Comparison of ENCODE assay signal across 22 cellular contexts in genomic region chr13:113764793-113765190, GRCh38. TPM values are rescaled to one million over a fixed set of nuclear protein-coding genes. Genes with fewer than 3 reads are reported as not detected.
"Had no signal": no experiment of that assay in that cellular context is flagged by ENCODE, and none has a peak within 500 bp of the region (broad histone marks: within the 10 kb centered on the region; RNA-seq: fewer than 3 reads in every experiment).

No MANE protein-coding gene starts in this region.

- H3K4me3 Mint-ChIP-seq: activated T-cell treated with anti-CD3 and anti-CD28 coated beads, Interleukin-2, amount 50 U/mL, for 72 hours; dendritic cell treated with granulocyte-macrophage colony-stimulating factor and Interleukin-4, amounts not matched to agents 40 ng/mL and 50 ng/mL, for 4 days; nephron; T-helper 1 cell treated with Interleukin-12 subunit alpha and Interleukin-12 subunit beta and Interleukin-4 antibody, amounts not matched to agents 30 μg/mL and 1 μg/mL, for 36 hours had no signal

- H3K4me3 ChIP-seq: body of pancreas, thoracic aorta, upper lobe of left lung had no signal

- H3K36me3 ChIP-seq: thoracic aorta, upper lobe of left lung had no signal

- H3K9me3 ChIP-seq: body of pancreas, thoracic aorta, upper lobe of left lung had no signal

- H3K27ac Mint-ChIP-seq: activated T-cell treated with anti-CD3 and anti-CD28 coated beads, Interleukin-2, amount 50 U/mL, for 72 hours; dendritic cell treated with granulocyte-macrophage colony-stimulating factor and Interleukin-4, amounts not matched to agents 40 ng/mL and 50 ng/mL, for 4 days; nephron; T-helper 1 cell treated with Interleukin-12 subunit alpha and Interleukin-12 subunit beta and Interleukin-4 antibody, amounts not matched to agents 30 μg/mL and 1 μg/mL, for 36 hours had no signal

- DNase-seq: activated CD4-positive, alpha-beta T cell treated with anti-CD3 and anti-CD28 coated beads for 4 hours; activated CD4-positive, alpha-beta T cell treated with anti-CD3 and anti-CD28 coated beads, Interleukin-2, amount 50 U/mL, for 48 hours; activated CD4-positive, CD25-positive, alpha-beta regulatory T cell; activated gamma-delta T cell; activated naive CD4-positive, alpha-beta T cell treated with anti-CD3 and anti-CD28 coated beads, Interleukin-2, amount 50 U/mL, for 16 hours; activated T-cell treated with anti-CD3 and anti-CD28 coated beads, Interleukin-2, amount 50 U/mL, for 72 hours; anterior cingulate cortex; body of pancreas; caudate nucleus; effector CD4-positive, alpha-beta T cell; hypothalamus; left ventricle myocardium superior; nucleus accumbens; stimulated activated CD4-positive, alpha-beta T cell treated with anti-CD3 and anti-CD28 coated beads, Interleukin-4, amount 100 ng/mL, for 24 hours; stimulated activated naive CD4-positive, alpha-beta T cell treated with Interleukin-2 at 50 U/mL for 16 hours; T1000; upper lobe of left lung had no signal

- H3K27me3 ChIP-seq: body of pancreas, upper lobe of left lung had no signal

- H3K9me3 Mint-ChIP-seq: activated T-cell treated with anti-CD3 and anti-CD28 coated beads, Interleukin-2, amount 50 U/mL, for 72 hours; dendritic cell treated with granulocyte-macrophage colony-stimulating factor and Interleukin-4, amounts not matched to agents 40 ng/mL and 50 ng/mL, for 4 days; nephron; T-helper 1 cell treated with Interleukin-12 subunit alpha and Interleukin-12 subunit beta and Interleukin-4 antibody, amounts not matched to agents 30 μg/mL and 1 μg/mL, for 36 hours had no signal

- H3K27ac ChIP-seq: body of pancreas, thoracic aorta, upper lobe of left lung had no signal

RNA-seq across cellular contexts. Expression of gene TMEM255B, which starts 5.8 kb away (rescaled TPM):
- total RNA-seq: frontal cortex had no signal
